9 cellular contexts compared by ENCODE assay signal in genomic region chr2:208101716-208102631, GRCh38. TPM values are rescaled to one million over a fixed set of nuclear protein-coding genes. Genes with fewer than 3 reads are reported as not detected.
A peak's percentile ranks its signal among the peaks of the same experiment; 100 is the strongest.
DNase-seq lines count a peak whose midpoint lies in the region; ATAC-seq, FAIRE-seq and TF ChIP-seq lines count a peak whose summit lies in the region.
"Had no signal": no experiment of that assay in that cellular context is flagged by ENCODE, and none has a peak within 500 bp of the region (broad histone marks: within the 10 kb centered on the region; RNA-seq: fewer than 3 reads in every experiment).

No MANE protein-coding gene starts in this region.

- CTCF ChIA-PET in MCF 10A (lab: Yijun Ruan, JAX): interaction anchor here (0.6 to 4.7 kb wide), 26 partner anchors 9 to 1135 kb away, joined by 3 to 46 read pairs (median 4); partner anchors contain the start of genes IDH1 and PIKFYVE

- H3K4me3 ChIP-seq in breast epithelium: no peak overlapping the region
- H3K4me3 ChIP-seq in epithelial cell of esophagus (ENCODE audit: low read length): no peak overlapping the region
- no peak overlapping the region for H3K4me3 ChIP-seq in small intestine (ENCODE audit: low read depth in 1 of 2, low read length in 2 of 2)
- H3K4me3 ChIP-seq: heart left ventricle had no signal

- no peak for TF ChIP-seq POLR2A in breast epithelium (IDR thresholded peaks at IDR 0.05)

- FAIRE-seq in small intestine (lab: Jason Lieb, UNC): no peak

- no peak for ATAC-seq in GM18867 (IDR thresholded peaks at IDR 0.05; ENCODE audit: unreplicated experiment)

- TF ChIP-seq CTCF in MCF 10A (IDR thresholded peaks at IDR 0.05; ENCODE audit: unreplicated experiment) (peak; percentile 30), breast epithelium (IDR thresholded peaks at IDR 0.05) (no peak), epithelial cell of esophagus (IDR thresholded peaks at IDR 0.05; ENCODE audit: insufficient read depth, low read depth, low read length, missing control alignments) (peak; percentile 39)

- H3K9me3 ChIP-seq in breast epithelium (no peaks in the 10 kb centered on the region), small intestine (ENCODE audit: control insufficient read depth, low read depth) (no peaks in the 10 kb centered on the region)
- H3K9me3 ChIP-seq: heart left ventricle had no signal

- intact Hi-C loops in MCF 10A (cut with micrococcal nuclease): loop anchor here (1.0 to 10.0 kb wide), 4 partner anchors 73 to 1105 kb away; partner anchors contain the start of gene IDH1
- intact Hi-C loops in breast epithelium (cut with DNase I; ENCODE audit: low total_unique reads): no loop called here

- peaks cover 4% of the 10 kb centered on the region for H3K4me1 Mint-ChIP-seq in MCF 10A (ENCODE audit: insufficient read depth, unreplicated experiment)

- no peak overlapping the region for H3K4me3 Mint-ChIP-seq in MCF 10A (ENCODE audit: unreplicated experiment)

- no peaks in the 10 kb centered on the region for H3K4me1 ChIP-seq in breast epithelium
- no peaks in the 10 kb centered on the region for H3K4me1 ChIP-seq in small intestine (ENCODE audit: control insufficient read depth in 2 of 2, insufficient read depth in 1 of 2, low read depth in 1 of 2, low read length in 1 of 2)

- WGBS in small intestine, 3 donors: 41 to 54% (median 48%) methylated on average over 10 of the region's 10 CpGs

- POLR2A ChIA-PET in MCF 10A (lab: Yijun Ruan, JAX): interaction anchor here (1.7 to 2.4 kb wide), 3 partner anchors 73 to 165 kb away, joined by 6 to 22 read pairs (median 11); partner anchors contain the start of genes IDH1 and PIKFYVE

- no peak overlapping the region for H3K27ac Mint-ChIP-seq in MCF 10A (ENCODE audit: low read depth, unreplicated experiment)

- no peaks in the 10 kb centered on the region for H3K27me3 Mint-ChIP-seq in MCF 10A (ENCODE audit: insufficient read depth, unreplicated experiment)

- H3K27me3 ChIP-seq in breast epithelium (no peaks in the 10 kb centered on the region), small intestine (ENCODE audit: control insufficient read depth in 2 of 2, insufficient read depth in 2 of 2, low read length in 2 of 2) (no peaks in the 10 kb centered on the region)

- no TSS peak for BruUV-seq in MCF 10A (replicated peaks; lab: Mats Ljungman, UMichigan)

- DNase-seq in MCF 10A (ENCODE audit: unreplicated experiment) (peak; percentile 37), breast epithelium (ENCODE audit: low spot score in 2 of 2) (no peak), NCI-H526 treated with DMSO at 0.1 percent for 48 hours (lab: John Stamatoyannopoulos, UW) (peak; percentile 16), epithelial cell of esophagus (ENCODE audit: low read depth) (peak; percentile 40), small intestine (peak; percentile 44), SIG-M5 (lab: John Stamatoyannopoulos, UW) (no peak), activated gamma-delta T cell (lab: John Stamatoyannopoulos, UW) (no peak)
- DNase-seq: heart left ventricle had no signal

- H3K9me3 Mint-ChIP-seq in MCF 10A (ENCODE audit: unreplicated experiment): no peaks in the 10 kb centered on the region

- no peaks in the 10 kb centered on the region for H3K36me3 ChIP-seq in breast epithelium
- no peaks in the 10 kb centered on the region for H3K36me3 ChIP-seq in small intestine (ENCODE audit: control insufficient read depth in 2 of 2, insufficient read depth in 2 of 2, low read length in 2 of 2)
- H3K36me3 ChIP-seq: heart left ventricle had no signal

- H3K36me3 Mint-ChIP-seq in MCF 10A (ENCODE audit: insufficient read depth, unreplicated experiment): no peaks in the 10 kb centered on the region

- H3K27ac ChIP-seq in breast epithelium: no peak overlapping the region
- H3K27ac ChIP-seq in small intestine (ENCODE audit: low read depth in 1 of 2, low read length in 1 of 2): no peak overlapping the region
- H3K27ac ChIP-seq: heart left ventricle had no signal

RNA-seq across cellular contexts. Expression of gene CRYGD, which starts 22.4 kb away (rescaled TPM):
- not detected in 2 replicates for total RNA-seq in MCF 10A (2022)
- total RNA-seq in breast epithelium: not detected
- under 1 TPM in 1 of 3 donors, not detected in 2; 0.15 TPM for polyA plus RNA-seq in small intestine
- total RNA-seq: heart left ventricle had no signal
- polyA plus RNA-seq: heart left ventricle had no signal

RNA-seq across cellular contexts. Expression of gene CRYGC, which starts 27.7 kb away (rescaled TPM):
- total RNA-seq in MCF 10A (2022) (not detected in 2 replicates), breast epithelium (not detected)
- not detected for polyA plus RNA-seq in small intestine
- total RNA-seq: heart left ventricle had no signal
- polyA plus RNA-seq: heart left ventricle had no signal

RNA-seq across cellular contexts. Expression of gene CRYGB, which starts 44.0 kb away (rescaled TPM):
- total RNA-seq in MCF 10A (2022): not detected in 2 replicates
- total RNA-seq in breast epithelium: not detected
- not detected for polyA plus RNA-seq in small intestine
- total RNA-seq: heart left ventricle had no signal
- polyA plus RNA-seq: heart left ventricle had no signal

Comparison
In these comparisons a context has a peak if more than half of its experiments do, and no peak if none do; other contexts are left out.
1. DNase-seq: peak in MCF 10A (single experiment), NCI-H526 treated with DMSO at 0.1 percent for 48 hours (single experiment), epithelial cell of esophagus (single experiment) and small intestine (single experiment); none in breast epithelium (0 of 2), SIG-M5 (single experiment) and activated gamma-delta T cell (single experiment).
2. CTCF ChIP-seq: peak in MCF 10A (single experiment) and epithelial cell of esophagus (single experiment); none in breast epithelium (0 of 3).